Comparison of ENCODE assay signal across 8 cellular contexts in the genomic region with DNA sequence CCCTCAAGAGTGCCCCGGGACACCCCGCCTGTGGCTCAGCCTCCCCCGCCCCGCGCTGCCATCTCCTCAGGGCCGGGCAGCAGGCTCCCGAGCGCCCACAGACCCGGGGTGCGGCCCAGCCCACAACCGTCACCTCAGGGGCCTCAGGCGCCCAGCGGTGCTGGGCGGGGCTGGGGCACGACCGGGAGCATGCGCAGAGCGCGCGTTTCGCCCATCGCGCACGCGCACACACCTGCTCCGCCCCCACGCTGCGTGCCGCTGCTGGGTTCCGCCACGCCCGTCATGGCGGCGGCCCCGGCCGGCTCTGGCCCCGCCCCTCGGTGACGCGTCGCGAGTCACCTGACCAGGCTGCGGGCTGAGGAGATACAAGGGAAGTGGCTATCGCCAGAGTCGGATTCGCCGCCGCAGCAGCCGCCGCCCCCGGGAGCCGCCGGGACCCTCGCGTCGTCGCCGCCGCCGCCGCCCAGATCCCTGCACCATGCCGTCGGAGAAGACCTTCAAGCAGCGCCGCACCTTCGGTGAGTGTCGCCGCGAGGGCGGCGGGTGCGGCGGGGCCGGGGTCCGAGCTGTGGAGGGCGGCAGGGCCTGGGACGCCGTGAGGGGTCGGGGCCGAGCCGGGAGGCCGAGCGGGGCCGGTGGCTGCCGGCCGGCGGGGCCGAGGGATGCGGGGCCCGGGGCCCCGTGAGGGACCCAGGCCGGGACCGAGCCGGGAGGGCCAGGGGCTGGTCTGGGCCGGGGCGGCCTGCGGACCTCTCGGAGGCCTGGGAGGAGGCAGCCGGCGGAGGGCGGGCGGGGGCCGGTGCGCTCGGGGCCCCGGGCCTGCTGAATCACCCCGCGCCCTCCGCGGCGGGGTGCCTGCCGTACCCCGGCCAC. TPM values are rescaled to one million over a fixed set of nuclear protein-coding genes. Genes with fewer than 3 reads are reported as not detected.
DNase-seq lines count a peak whose midpoint lies in the region; ATAC-seq and TF ChIP-seq lines count a peak whose summit lies in the region.

A gene (plus strand): TSS at position 387 of the 873 bp plus-strand sequence. CDS start 92 bp downstream, at position 479.

- H3K4me1 ChIP-seq in CD8-positive, alpha-beta T cell (ENCODE audit: insufficient read depth, low read length): peaks cover 44% of the 10 kb centered on the region
- H3K4me1 ChIP-seq in ectodermal cell (ENCODE audit: control insufficient read depth, insufficient read depth, low read length): peaks cover 14% of the 10 kb centered on the region

- intact Hi-C loops in CD8-positive, alpha-beta T cell (cut with DNase I, micrococcal nuclease): loop anchor here (1.0 to 5.0 kb wide), 7 partner anchors 9 to 830 kb away; a partner anchor contains a TSS

- H3K36me3 Mint-ChIP-seq in CD8-positive, alpha-beta T cell: peaks cover 17% of the 10 kb centered on the region

- H3K27ac ChIP-seq in CD8-positive, alpha-beta T cell (ENCODE audit: low read depth, low read length): peak within 1 kb of the TSS; percentile 73
- H3K27ac ChIP-seq in ectodermal cell (ENCODE audit: insufficient read depth, low read depth, low read length, poor library complexity, severe bottlenecking): peak within 1 kb of the TSS; percentile 67

- no peaks in the 10 kb centered on the region for H3K27me3 Mint-ChIP-seq in CD8-positive, alpha-beta T cell (ENCODE audit: low read depth)

- H3K4me1 Mint-ChIP-seq in CD8-positive, alpha-beta T cell (ENCODE audit: low read depth): peaks cover 55% of the 10 kb centered on the region

- 0% methylated on average over 113 of the region's 113 CpGs for WGBS in ectodermal cell, 2 experiments

- H3K36me3 ChIP-seq in CD8-positive, alpha-beta T cell (ENCODE audit: insufficient read depth, low read length): no peaks in the 10 kb centered on the region
- H3K36me3 ChIP-seq in ectodermal cell (ENCODE audit: control insufficient read depth, insufficient read depth, low read length): no peaks in the 10 kb centered on the region

- ATAC-seq in CD8-positive, alpha-beta T cell: peak; percentile 62
- peak; percentile 56 for ATAC-seq in GM19467 (IDR thresholded peaks at IDR 0.05; ENCODE audit: unreplicated experiment)

- no peaks in the 10 kb centered on the region for H3K9me3 ChIP-seq in CD8-positive, alpha-beta T cell (ENCODE audit: low read length)
- no peaks in the 10 kb centered on the region for H3K9me3 ChIP-seq in ectodermal cell (ENCODE audit: control insufficient read depth, low read length)

- POLR2A ChIA-PET in CD8-positive, alpha-beta T cell (lab: Charles Lee): interaction anchor here (1.0 to 4.4 kb wide), 4 partner anchors 9 to 244 kb away, joined by 3 to 46 read pairs (median 4); a partner anchor contains a TSS

- H3K9me3 Mint-ChIP-seq in CD8-positive, alpha-beta T cell: no peaks in the 10 kb centered on the region

- peak; percentile 94 to 100 (median 97) for DNase-seq in CD8-positive, alpha-beta T cell
- DNase-seq in HS-27A (ENCODE audit: low read depth) (peak; percentile 83), NK-92 (lab: John Stamatoyannopoulos, UW; ENCODE audit: unreplicated experiment) (peak; percentile 65), lung microvascular endothelial cell (ENCODE audit: low read depth in 2 of 2) (peak; percentile 98 to 99)
- DNase-seq in activated CD8-positive, alpha-beta memory T cell treated with anti-CD3 and anti-CD28 coated beads for 1 hour (ENCODE audit: extremely low read depth in 1 of 2, low read depth in 1 of 2): peak; percentile 87 to 99
- peak; percentile 92 to 97 (median 96) for DNase-seq in stimulated activated CD4-positive, alpha-beta T cell treated with anti-CD3 and anti-CD28 coated beads, TNF-alpha, amount 100 ng/mL, for 4 hours (ENCODE audit: low read depth in 3 of 3)

- no peak for TF ChIP-seq CTCF in CD8-positive, alpha-beta T cell (IDR thresholded peaks at IDR 0.05)

- peak within 1 kb of the TSS; percentile 96 for H3K27ac Mint-ChIP-seq in CD8-positive, alpha-beta T cell

- peak within 1 kb of the TSS; percentile 93 for H3K4me3 Mint-ChIP-seq in CD8-positive, alpha-beta T cell

- no peaks in the 10 kb centered on the region for H3K27me3 ChIP-seq in CD8-positive, alpha-beta T cell (ENCODE audit: insufficient read depth, low read length)
- H3K27me3 ChIP-seq in ectodermal cell (ENCODE audit: control insufficient read depth, insufficient read depth, low read length, poor library complexity, severe bottlenecking): no peaks in the 10 kb centered on the region

- H3K4me3 ChIP-seq in CD8-positive, alpha-beta T cell (ENCODE audit: low read depth, low read length): peak within 1 kb of the TSS; percentile 51
- peak within 1 kb of the TSS; percentile 83 for H3K4me3 ChIP-seq in ectodermal cell (ENCODE audit: insufficient read depth, low read depth, low read length)

- CTCF ChIA-PET in CD8-positive, alpha-beta T cell (lab: Charles Lee): interaction anchor here (0.7 to 3.7 kb wide), 4 partner anchors 9 to 374 kb away, joined by 3 to 34 read pairs (median 11); a partner anchor contains a TSS

RNA-seq across cellular contexts. Expression of the gene that starts here (rescaled TPM):
- total RNA-seq in CD8-positive, alpha-beta T cell: 100 to 1,000 TPM; 104 to 108 TPM
- 73.2 TPM for polyA plus RNA-seq in ectodermal cell (2013, experiment 1 of 4)
- 74.6 TPM for polyA plus RNA-seq in ectodermal cell (2013, experiment 2 of 4)
- polyA plus RNA-seq in ectodermal cell (2013, experiment 3 of 4): 61.9 TPM
- polyA plus RNA-seq in ectodermal cell (2013, experiment 4 of 4): 66.8 TPM
- total RNA-seq in lung microvascular endothelial cell: 16.6 and 21.6 TPM in 2 replicates

Comparison
In these comparisons a context has a peak if more than half of its experiments do, and no peak if none do; other contexts are left out.
1. Peak in every context shown above with its lines: DNase-seq, ATAC-seq, H3K4me3 ChIP-seq and H3K27ac ChIP-seq.